In the genomic region with DNA sequence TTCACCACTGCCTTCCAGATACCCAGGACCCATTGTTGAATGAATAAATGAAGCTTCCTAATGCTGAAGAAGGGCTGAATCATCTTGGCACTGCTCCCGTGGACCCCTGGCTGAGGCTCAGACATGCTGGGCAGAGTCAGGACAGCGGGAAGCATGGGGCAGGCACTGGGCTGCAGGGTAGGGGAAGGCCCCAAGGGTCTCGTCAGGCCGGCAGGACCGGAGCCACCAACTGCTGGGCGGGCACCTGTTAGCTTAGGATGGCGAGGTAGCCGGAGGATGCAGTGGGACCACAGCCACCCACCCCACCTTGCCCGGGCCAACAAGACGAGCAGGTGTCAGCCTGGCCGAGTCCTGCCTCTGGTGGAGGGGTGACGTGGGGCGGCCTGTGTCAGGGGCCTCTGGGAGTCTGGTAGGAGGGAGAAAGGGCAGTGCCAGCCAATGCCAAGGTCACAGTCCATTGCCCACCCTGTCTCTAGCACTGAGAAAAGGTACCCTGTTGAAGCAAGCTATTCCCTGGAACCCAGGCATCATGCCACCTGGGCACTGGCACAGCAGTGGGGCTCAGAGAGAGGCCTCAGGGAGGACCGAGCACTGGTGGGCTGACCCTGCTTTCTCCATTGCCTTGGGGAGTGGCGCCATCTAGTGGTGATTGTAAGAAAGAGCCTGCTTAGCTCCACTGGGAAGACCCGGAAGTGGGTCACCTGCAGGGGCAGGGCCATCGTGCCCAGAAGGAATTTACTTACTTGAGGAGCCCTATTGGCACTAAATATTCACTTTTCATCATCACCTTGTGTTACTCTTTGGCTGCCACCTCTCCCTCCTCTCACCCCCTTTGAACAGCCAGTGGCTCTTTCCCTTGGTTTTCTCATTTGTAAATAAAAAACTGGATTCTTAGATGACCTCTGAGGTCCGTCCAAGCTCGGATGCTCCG, we compare ENCODE assay signal across 8 cellular contexts. TPM values are rescaled to one million over a fixed set of nuclear protein-coding genes. Genes with fewer than 3 reads are reported as not detected.
DNase-seq lines count a peak whose midpoint lies in the region; ATAC-seq and TF ChIP-seq lines count a peak whose summit lies in the region.

No MANE protein-coding gene starts in this region.

- H3K9ac ChIP-seq in BLaER1 (no peak overlapping the region), SK-N-MC (ENCODE audit: insufficient read length) (no peak overlapping the region), trophoblast cell (ENCODE audit: low read length) (no peak overlapping the region)

- H3K9me3 ChIP-seq in BLaER1 (no peaks in the 10 kb centered on the region), SK-N-MC (ENCODE audit: low read depth, low read length) (no peaks in the 10 kb centered on the region), trophoblast cell (ENCODE audit: insufficient read depth, low read depth, low read length) (peaks cover 2% of the 10 kb centered on the region)

- no peak overlapping the region for H3K23ac ChIP-seq in trophoblast cell (ENCODE audit: low read length)

- peak overlapping the region; percentile 13 for H4K8ac ChIP-seq in trophoblast cell (ENCODE audit: low read depth, low read length)

- no peak overlapping the region for H2BK12ac ChIP-seq in trophoblast cell (ENCODE audit: low read length)

- H4K20me1 ChIP-seq in BLaER1, result peaks cover 33% of the 10 kb centered on the region

- H2AFZ ChIP-seq in trophoblast cell (ENCODE audit: insufficient read depth, low read length, poor library complexity), result no peak overlapping the region

- H3K14ac ChIP-seq in trophoblast cell (ENCODE audit: low read length), result no peak overlapping the region

- peak; percentile 85 for DNase-seq in NCI-H1092 (lab: John Stamatoyannopoulos, UW)
- DNase-seq in SK-N-MC (ENCODE audit: low read depth, low spot score), result peak; percentile 80
- peak; percentile 92 for DNase-seq in activated naive CD4-positive, alpha-beta T cell treated with anti-CD3 and anti-CD28 coated beads for 36 hours
- DNase-seq in glomerular visceral epithelial cell (ENCODE audit: extremely low spot score), result peak; percentile 91
- peak; percentile 88 to 97 for DNase-seq in trophoblast cell
- peak; percentile 85 for DNase-seq in type B pancreatic cell (ENCODE audit: extremely low spot score, unreplicated experiment)

- no CpG with 5 or more reads among the region's 20 CpGs for WGBS in trophoblast cell (ENCODE audit: extremely low coverage, insufficient coverage, insufficient read length)

- no peaks in the 10 kb centered on the region for H3K36me3 ChIP-seq in BLaER1
- no peaks in the 10 kb centered on the region for H3K36me3 ChIP-seq in SK-N-MC (ENCODE audit: insufficient read depth, low read length)
- H3K36me3 ChIP-seq in trophoblast cell (ENCODE audit: control insufficient read depth in 1 of 2, insufficient read depth in 2 of 2, low read length in 2 of 2), result peaks cover 0 to under 1% of the 10 kb centered on the region in 2 experiments

- peaks cover 20% of the 10 kb centered on the region for H3K79me1 ChIP-seq in trophoblast cell (ENCODE audit: low read length)

- peak; percentile 77 for ATAC-seq in GM21619 (IDR thresholded peaks at IDR 0.05; ENCODE audit: unreplicated experiment)

- H3K4me1 Mint-ChIP-seq in activated naive CD4-positive, alpha-beta T cell treated with anti-CD3 and anti-CD28 coated beads for 36 hours (ENCODE audit: low read depth), result peaks cover 25% of the 10 kb centered on the region
- peaks cover 25% of the 10 kb centered on the region for H3K4me1 Mint-ChIP-seq in type B pancreatic cell (ENCODE audit: unreplicated experiment)

- H4K12ac ChIP-seq in trophoblast cell (ENCODE audit: low read depth, low read length), result no peak overlapping the region

- H3K27me3 ChIP-seq in BLaER1 (peaks cover 50% of the 10 kb centered on the region), trophoblast cell (ENCODE audit: insufficient read depth, low read length) (no peaks in the 10 kb centered on the region)

- H3K4me1 ChIP-seq in BLaER1 (peaks cover 27% of the 10 kb centered on the region), trophoblast cell (ENCODE audit: control insufficient read depth in 1 of 2, insufficient read depth in 2 of 2, low read length in 2 of 2) (peaks cover 8 to 15% of the 10 kb centered on the region in 2 experiments)

- H3K4me2 ChIP-seq in BLaER1, result peak overlapping the region; percentile 12
- H3K4me2 ChIP-seq in trophoblast cell (ENCODE audit: low read length), result no peak overlapping the region

- H3K4me3 Mint-ChIP-seq in activated naive CD4-positive, alpha-beta T cell treated with anti-CD3 and anti-CD28 coated beads for 36 hours, result no peak overlapping the region
- H3K4me3 Mint-ChIP-seq in type B pancreatic cell, result peak overlapping the region; percentile 47

- no peak overlapping the region for H3K27ac Mint-ChIP-seq in activated naive CD4-positive, alpha-beta T cell treated with anti-CD3 and anti-CD28 coated beads for 36 hours
- peak overlapping the region; percentile 55 for H3K27ac Mint-ChIP-seq in type B pancreatic cell

- no peak overlapping the region for H2AK5ac ChIP-seq in trophoblast cell (ENCODE audit: low read length)

- H3K18ac ChIP-seq in trophoblast cell (ENCODE audit: low read length), result no peak overlapping the region

- H3K4ac ChIP-seq in trophoblast cell (ENCODE audit: low read depth, low read length), result no peak overlapping the region

- intact Hi-C loops in activated naive CD4-positive, alpha-beta T cell treated with anti-CD3 and anti-CD28 coated beads for 36 hours (cut with micrococcal nuclease), result loop anchor here (1.0 kb wide), 4 partner anchors 46 to 432 kb away; no protein-coding TSS in a partner anchor

- H4K91ac ChIP-seq in trophoblast cell (ENCODE audit: low read depth, low read length), result no peak overlapping the region

- no peak overlapping the region for H2BK5ac ChIP-seq in trophoblast cell (ENCODE audit: low read depth, low read length, poor library complexity)

- H3K36me3 Mint-ChIP-seq in activated naive CD4-positive, alpha-beta T cell treated with anti-CD3 and anti-CD28 coated beads for 36 hours (ENCODE audit: low read depth), result no peaks in the 10 kb centered on the region
- no peaks in the 10 kb centered on the region for H3K36me3 Mint-ChIP-seq in type B pancreatic cell

- H3K4me3 ChIP-seq in BLaER1, result no peak overlapping the region
- H3K4me3 ChIP-seq in SK-N-MC, result no peak overlapping the region
- no peak overlapping the region for H3K4me3 ChIP-seq in trophoblast cell (ENCODE audit: low read depth, low read length)

- CTCF ChIA-PET in activated naive CD4-positive, alpha-beta T cell treated with anti-CD3 and anti-CD28 coated beads for 36 hours (lab: Charles Lee), result interaction anchor here (0.6 to 7.0 kb wide), 57 partner anchors 8 to 993 kb away, joined by 3 to 184 read pairs (median 4); a partner anchor contains a TSS

- H3K27me3 Mint-ChIP-seq in activated naive CD4-positive, alpha-beta T cell treated with anti-CD3 and anti-CD28 coated beads for 36 hours (ENCODE audit: low read depth), result peaks cover 61% of the 10 kb centered on the region
- peaks cover 80% of the 10 kb centered on the region for H3K27me3 Mint-ChIP-seq in type B pancreatic cell

- peaks cover 13% of the 10 kb centered on the region for H3K79me2 ChIP-seq in trophoblast cell (ENCODE audit: control insufficient read depth, insufficient read depth, low read length, poor library complexity)

- H3K9me3 Mint-ChIP-seq in activated naive CD4-positive, alpha-beta T cell treated with anti-CD3 and anti-CD28 coated beads for 36 hours, result no peaks in the 10 kb centered on the region
- H3K9me3 Mint-ChIP-seq in type B pancreatic cell, result no peaks in the 10 kb centered on the region

- peak; percentile 97 for TF ChIP-seq CTCF in type B pancreatic cell (conservative IDR thresholded peaks at IDR 0.05)

- H3K27ac ChIP-seq in BLaER1 (no peak overlapping the region), SK-N-MC (no peak overlapping the region), trophoblast cell (ENCODE audit: low read depth, low read length) (no peak overlapping the region)

- H2BK120ac ChIP-seq in trophoblast cell (ENCODE audit: insufficient read depth, low read length, poor library complexity), result no peak overlapping the region

RNA-seq across cellular contexts. Expression of a gene that starts 3.0 kb away (rescaled TPM):
- total RNA-seq in activated naive CD4-positive, alpha-beta T cell treated with anti-CD3 and anti-CD28 coated beads for 36 hours, result not detected
- polyA plus RNA-seq in trophoblast cell (2013), result 113 and 120 TPM in 2 replicates
- total RNA-seq in type B pancreatic cell (ENCODE audit: low replicate concordance), result 15.9 and 16.7 TPM in 2 replicates

RNA-seq across cellular contexts. Expression of a gene that starts 29.0 kb away (rescaled TPM):
- under 1 TPM; 0.67 to 0.81 TPM for total RNA-seq in activated naive CD4-positive, alpha-beta T cell treated with anti-CD3 and anti-CD28 coated beads for 36 hours
- polyA plus RNA-seq in trophoblast cell (2013), result 11.8 and 12.7 TPM in 2 replicates
- 3.1 and 10.4 TPM in 2 replicates for total RNA-seq in type B pancreatic cell (ENCODE audit: low replicate concordance)

RNA-seq across cellular contexts. Expression of a gene that starts 57.9 kb away (rescaled TPM):
- 10 to 100 TPM; 17.9 to 19.3 TPM for total RNA-seq in activated naive CD4-positive, alpha-beta T cell treated with anti-CD3 and anti-CD28 coated beads for 36 hours
- 63.3 and 65.7 TPM in 2 replicates for polyA plus RNA-seq in trophoblast cell (2013)
- 20.3 and 27.3 TPM in 2 replicates for total RNA-seq in type B pancreatic cell (ENCODE audit: low replicate concordance)

Comparison
In these comparisons a context has a peak if more than half of its experiments do, and no peak if none do; other contexts are left out.
1. RNA of a gene that starts 3.0 kb away (total RNA-seq): 15.9 to 16.7 TPM in type B pancreatic cell; not detected in activated naive CD4-positive, alpha-beta T cell treated with anti-CD3 and anti-CD28 coated beads for 36 hours; every median in the first group is over 10 times any median in the second.
2. Peak in every context shown above with its lines, with median percentiles within 50 percentile points of each other: DNase-seq.